In genomic region chr1:206635983-206636354, GRCh38 we compare ENCODE assay signal across 9 cellular contexts. TPM values are rescaled to one million over a fixed set of nuclear protein-coding genes. Genes with fewer than 3 reads are reported as not detected.
DNase-seq lines count a peak whose midpoint lies in the region; ATAC-seq, FAIRE-seq and TF ChIP-seq lines count a peak whose summit lies in the region.
"Had no signal": no experiment of that assay in that cellular context is flagged by ENCODE, and none has a peak within 500 bp of the region (broad histone marks: within the 10 kb centered on the region; RNA-seq: fewer than 3 reads in every experiment).

No MANE protein-coding gene starts in this region.

- no peak for FAIRE-seq in bronchial epithelial cell (lab: Jason Lieb, UNC)
- FAIRE-seq: A204.1 had no signal

- no peak for TF ChIP-seq CTCF in bronchial epithelial cell (IDR thresholded peaks at IDR 0.05; ENCODE audit: insufficient read depth, low read length, severe bottlenecking)

- ATAC-seq in HG03097 (IDR thresholded peaks at IDR 0.05; ENCODE audit: low FRiP score, unreplicated experiment), result no peak

- H3K4me1 ChIP-seq in mucosa of rectum (ENCODE audit: control insufficient read depth in 2 of 2, insufficient read depth in 2 of 2, low read length in 2 of 2), result peaks cover 10 to 11% of the 10 kb centered on the region in 2 donors

- H3K4me3 ChIP-seq in bronchial epithelial cell (ENCODE audit: low read depth, low read length), result peak overlapping the region; percentile 96
- H3K4me3 ChIP-seq in mucosa of rectum (ENCODE audit: low read length in 2 of 2), result peak overlapping the region; percentile 74 to 92

- no peaks in the 10 kb centered on the region for H3K36me3 ChIP-seq in bronchial epithelial cell (ENCODE audit: control insufficient read depth, insufficient read depth, low read length)
- H3K36me3 ChIP-seq in mucosa of rectum (ENCODE audit: control insufficient read depth in 2 of 2, insufficient read depth in 2 of 2, low read length in 2 of 2), result no peaks in the 10 kb centered on the region

- H3K27me3 ChIP-seq in bronchial epithelial cell (ENCODE audit: control insufficient read depth, insufficient read depth, low read length) (no peaks in the 10 kb centered on the region), mucosa of rectum (ENCODE audit: control insufficient read depth in 2 of 2, insufficient read depth in 2 of 2, low read length in 2 of 2) (peaks cover 0 to 3% of the 10 kb centered on the region in 2 donors)

- H3K27ac ChIP-seq in mucosa of rectum (ENCODE audit: low read depth in 2 of 2, low read length in 2 of 2), result peak overlapping the region in 1 of 2 donors; percentile 56

- peak overlapping the region; percentile 24 to 77 for H3K9ac ChIP-seq in mucosa of rectum (ENCODE audit: low read depth in 1 of 2, low read length in 2 of 2)

- peak; percentile 65 for DNase-seq in NCI-H1092 treated with DMSO at 0.1 percent for 48 hours (lab: John Stamatoyannopoulos, UW)
- no peak for DNase-seq in NCI-H1092 (lab: John Stamatoyannopoulos, UW)
- peak; percentile 59 for DNase-seq in NAMALWA (ENCODE audit: low spot score)
- no peak for DNase-seq in bronchial epithelial cell (ENCODE audit: low read depth)
- no peak for DNase-seq in cerebellum (ENCODE audit: low spot score)
- no peak for DNase-seq in foreskin melanocyte

- no peaks in the 10 kb centered on the region for H3K9me3 ChIP-seq in mucosa of rectum (ENCODE audit: control insufficient read depth in 2 of 2, low read length in 2 of 2)

RNA-seq across cellular contexts. Expression of gene DYRK3, which starts 0.6 kb away (rescaled TPM):
- total RNA-seq in bronchial epithelial cell (51.0 and 58.2 TPM in 2 replicates), cerebellum (24.5 TPM)

RNA-seq across cellular contexts. Expression of gene EIF2D, which starts 23.7 kb away (rescaled TPM):
- total RNA-seq in bronchial epithelial cell (52.0 and 56.1 TPM in 2 replicates), cerebellum (22.5 TPM)

RNA-seq across cellular contexts. Expression of gene MAPKAPK2, which starts 48.7 kb away (rescaled TPM):
- total RNA-seq in bronchial epithelial cell, result 23.2 and 33.2 TPM in 2 replicates
- 14.6 TPM for total RNA-seq in cerebellum

Comparison
In these comparisons a context has a peak if more than half of its experiments do, and no peak if none do; other contexts are left out.
1. DNase-seq: peak in NCI-H1092 treated with DMSO at 0.1 percent for 48 hours (single experiment) and NAMALWA (single experiment); none in NCI-H1092 (single experiment), bronchial epithelial cell (single experiment), cerebellum (single experiment) and foreskin melanocyte (single experiment).